In the genomic region with DNA sequence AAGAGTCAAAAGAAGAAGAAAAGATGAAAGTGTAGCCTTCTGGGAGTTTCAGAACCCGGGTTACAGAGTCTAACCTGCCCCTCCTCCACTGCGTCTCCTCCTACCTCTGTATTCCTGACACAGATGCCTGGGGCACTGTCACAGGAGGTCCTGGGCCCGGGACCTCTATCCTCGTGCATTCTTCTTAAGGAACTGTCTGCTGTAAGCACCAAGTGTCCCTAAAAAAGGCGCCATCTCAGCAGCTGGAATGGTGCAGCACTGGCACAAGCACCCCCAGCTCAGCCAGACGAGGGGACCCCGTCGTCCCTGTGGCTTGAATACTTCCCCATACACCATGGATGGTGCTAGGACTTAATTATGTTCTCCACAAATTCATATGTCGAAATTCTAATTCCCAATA, we compare ENCODE assay signal across 22 cellular contexts.
"Had no signal": no experiment of that assay in that cellular context is flagged by ENCODE, and none has a peak within 500 bp of the region (broad histone marks: within the 10 kb centered on the region; RNA-seq: fewer than 3 reads in every experiment).

No MANE protein-coding gene starts in this region.

- DNase-seq: IMR-90, Karpas-422, KG1, MG63, NCI-H1092, NCI-H1105 treated with DMSO at 0.1 percent for 48 hours, NCI-H1436, NCI-H187, NCI-H2029, NCI-H2081 treated with DMSO at 0.1 percent for 48 hours, NCI-H2171, NCI-H226, NCI-H446, NCI-H510A, NCI-H524 treated with DMSO at 0.1 percent for 48 hours, NCI-H69, NCI-H774, Right ventricle myocardium superior, RPMI8226, SIG-M5 had no signal

- H3K9me3 ChIP-seq: MG63, SJSA1 had no signal

- H3K27ac ChIP-seq: SJSA1, SK-N-MC had no signal

- H3K4me3 ChIP-seq: MG63, SJSA1, SK-N-MC had no signal

- H3K4me1 ChIP-seq: SJSA1 had no signal

- H3K27me3 ChIP-seq: SJSA1 had no signal

- H3K36me3 ChIP-seq: MG63, SJSA1 had no signal
